In genomic region chr10:80234331-80235235, GRCh38 we compare ENCODE assay signal across 13 cellular contexts. TPM values are rescaled to one million over a fixed set of nuclear protein-coding genes. Genes with fewer than 3 reads are reported as not detected.
DNase-seq lines count a peak whose midpoint lies in the region; ATAC-seq and TF ChIP-seq lines count a peak whose summit lies in the region.
"Not testable (repeated sequence)": the region's sequence is repeated elsewhere in the genome, so short reads cannot be mapped to it uniquely, and the experiment has no call there.
"Had no signal": no experiment of that assay in that cellular context is flagged by ENCODE, and none has a peak within 500 bp of the region (broad histone marks: within the 10 kb centered on the region; RNA-seq: fewer than 3 reads in every experiment).

No MANE protein-coding gene starts in this region.

- H3K9me3 Mint-ChIP-seq in activated B cell treated with CpG ODN at 0.5 μM for 24 hours; stimulated activated effector memory CD8-positive, alpha-beta T cell treated with anti-CD3 and anti-CD28 coated beads, Interleukin-12 subunit alpha, Interleukin-12 subunit beta, amount 100 ng/mL, for 72 hours: not testable (repeated sequence)

- CTCF ChIA-PET in activated B cell treated with CpG ODN at 0.5 μM for 24 hours (lab: Charles Lee), result not testable (repeated sequence)

- not testable (repeated sequence) for H3K27me3 Mint-ChIP-seq in activated B cell treated with CpG ODN at 0.5 μM for 24 hours

- H3K27ac Mint-ChIP-seq in activated B cell treated with CpG ODN at 0.5 μM for 24 hours; stimulated activated effector memory CD8-positive, alpha-beta T cell treated with anti-CD3 and anti-CD28 coated beads, Interleukin-12 subunit alpha, Interleukin-12 subunit beta, amount 100 ng/mL, for 72 hours: not testable (repeated sequence)

- ATAC-seq in GM18519 (IDR thresholded peaks at IDR 0.05; ENCODE audit: low FRiP score, unreplicated experiment) (peak; percentile 100), GM19372 (IDR thresholded peaks at IDR 0.05; ENCODE audit: low read depth, unreplicated experiment) (peak; percentile 100), GM21529 (IDR thresholded peaks at IDR 0.05; ENCODE audit: unreplicated experiment) (peak; percentile 100), HG02852 (IDR thresholded peaks at IDR 0.05; ENCODE audit: unreplicated experiment) (peak; percentile 100), HG03108 (IDR thresholded peaks at IDR 0.05; ENCODE audit: unreplicated experiment) (peak; percentile 100), HG03558 (IDR thresholded peaks at IDR 0.05; ENCODE audit: extremely low read depth, unreplicated experiment) (peak; percentile 100), activated B cell treated with CpG ODN at 0.5 μM for 24 hours (ENCODE audit: low read depth) (peak; percentile 83)
- peak; percentile 86 for ATAC-seq in stimulated activated effector memory CD8-positive, alpha-beta T cell treated with anti-CD3 and anti-CD28 coated beads, Interleukin-12 subunit alpha, Interleukin-12 subunit beta, amount 100 ng/mL, for 72 hours

- H3K4me3 Mint-ChIP-seq in activated B cell treated with CpG ODN at 0.5 μM for 24 hours; stimulated activated effector memory CD8-positive, alpha-beta T cell treated with anti-CD3 and anti-CD28 coated beads, Interleukin-12 subunit alpha, Interleukin-12 subunit beta, amount 100 ng/mL, for 72 hours: not testable (repeated sequence)

- POLR2A ChIA-PET in activated B cell treated with CpG ODN at 0.5 μM for 24 hours (lab: Charles Lee), result not testable (repeated sequence)

- TF ChIP-seq CTCF in activated B cell treated with CpG ODN at 0.5 μM for 24 hours (IDR thresholded peaks at IDR 0.05), result not testable (repeated sequence)

- not testable (repeated sequence) for H3K36me3 Mint-ChIP-seq in activated B cell treated with CpG ODN at 0.5 μM for 24 hours (ENCODE audit: low read depth); stimulated activated effector memory CD8-positive, alpha-beta T cell treated with anti-CD3 and anti-CD28 coated beads, Interleukin-12 subunit alpha, Interleukin-12 subunit beta, amount 100 ng/mL, for 72 hours

- H3K4me1 Mint-ChIP-seq in activated B cell treated with CpG ODN at 0.5 μM for 24 hours; stimulated activated effector memory CD8-positive, alpha-beta T cell treated with anti-CD3 and anti-CD28 coated beads, Interleukin-12 subunit alpha, Interleukin-12 subunit beta, amount 100 ng/mL, for 72 hours: not testable (repeated sequence)

- not testable (repeated sequence) for DNase-seq in activated B cell treated with CpG ODN at 0.5 μM for 24 hours; stimulated activated effector memory CD8-positive, alpha-beta T cell treated with anti-CD3 and anti-CD28 coated beads, Interleukin-12 subunit alpha, Interleukin-12 subunit beta, amount 100 ng/mL, for 72 hours (ENCODE audit: low spot score in 2 of 2)

- intact Hi-C loops in activated B cell treated with CpG ODN at 0.5 μM for 24 hours (cut with micrococcal nuclease), result not testable (repeated sequence)

RNA-seq across cellular contexts. Expression of gene ANXA11, which starts 29.2 kb away (rescaled TPM):
- 178 and 190 TPM in 2 replicates for total RNA-seq in activated B cell treated with CpG ODN at 0.5 μM for 24 hours

RNA-seq across cellular contexts. Expression of gene MAT1A, which starts 54.9 kb away (rescaled TPM):
- total RNA-seq in activated B cell treated with CpG ODN at 0.5 μM for 24 hours, result not detected in 2 replicates
- total RNA-seq: CD8-positive, alpha-beta memory T cell; chondrocyte; HFFc6; IMR-90; left ventricle myocardium inferior had no signal
